ENCODE assay signal across 23 cellular contexts in genomic region chr12:80325167-80325959, GRCh38.
DNase-seq lines count a peak whose midpoint lies in the region; ATAC-seq and TF ChIP-seq lines count a peak whose summit lies in the region.
"Had no signal": no experiment of that assay in that cellular context is flagged by ENCODE, and none has a peak within 500 bp of the region (broad histone marks: within the 10 kb centered on the region; RNA-seq: fewer than 3 reads in every experiment).

No MANE protein-coding gene starts in this region.

- no peak overlapping the region for H2BK15ac ChIP-seq in H9 (ENCODE audit: low read depth, low read length)

- peak overlapping the region; percentile 14; the same call in 1 of the 2 replicates for H3K27ac ChIP-seq in 22Rv1
- no peak overlapping the region for H3K27ac ChIP-seq in H9 (ENCODE audit: insufficient read length, low read depth, low read length)
- H3K27ac ChIP-seq: KMS-11, Peyer's patch, spleen, upper lobe of right lung had no signal

- H3K27ac Mint-ChIP-seq in H9, result peak overlapping the region in 1 of 3 experiments; percentile 60; a peak in 2 of 7 replicates
- H3K27ac Mint-ChIP-seq: activated naive CD8-positive, alpha-beta T cell treated with anti-CD3 and anti-CD28 coated beads, Interleukin-2, amount 50 U/mL, for 24 hours; CD4-positive, CD25-positive, alpha-beta regulatory T cell; immature natural killer cell had no signal

- no peak overlapping the region for H2BK20ac ChIP-seq in H9 (ENCODE audit: low read depth, low read length, poor library complexity, severe bottlenecking)

- no peak overlapping the region for H3K4me2 ChIP-seq in H9 (ENCODE audit: insufficient read depth, insufficient read length, low read length)
- H3K4me2 ChIP-seq: KMS-11 had no signal

- H4K8ac ChIP-seq in H9 (replicated peaks; ENCODE audit: insufficient read length, low read depth, low read length), result no peak overlapping the region

- H3K14ac ChIP-seq in H9 (ENCODE audit: insufficient read depth, low read length), result no peak overlapping the region

- no peak overlapping the region for H3K4me3 ChIP-seq in cardiac fibroblast (replicated peaks in 1 of 2; ENCODE audit: low read depth in 2 of 2, low read length in 2 of 2)
- H3K4me3 ChIP-seq: lung, Peyer's patch, spleen, upper lobe of right lung had no signal

- H3K4ac ChIP-seq in H9 (ENCODE audit: low read depth, low read length), result no peak overlapping the region

- no peaks in the 10 kb centered on the region for H3K36me3 Mint-ChIP-seq in H9 (ENCODE audit: insufficient read depth in 1 of 3, low read depth in 3 of 3)
- H3K36me3 Mint-ChIP-seq: CD4-positive, CD25-positive, alpha-beta regulatory T cell; immature natural killer cell had no signal

- no peak overlapping the region for H2AFZ ChIP-seq in H9 (ENCODE audit: low read length)

- no peak overlapping the region for H2BK120ac ChIP-seq in H9 (ENCODE audit: low read depth, low read length, poor library complexity, severe bottlenecking)

- no peaks in the 10 kb centered on the region for H3K23me2 ChIP-seq in H9 (ENCODE audit: insufficient read length, low read depth, low read length, poor library complexity, severe bottlenecking)

- H3T11ph ChIP-seq in H9 (ENCODE audit: low read length), result no peak overlapping the region

- TF ChIP-seq CTCF in 22Rv1 (IDR thresholded peaks at IDR 0.05) (no peak; the same call in 1 of the 2 replicates), H9 (conservative IDR thresholded peaks at IDR 0.05) (no peak), cardiac fibroblast (IDR thresholded peaks at IDR 0.05; ENCODE audit: low read depth, low read length) (no peak)

- DNase-seq in H9 (peak; percentile 40), cardiac fibroblast (ENCODE audit: low read depth in 2 of 2) (peak; percentile 5 to 12), left kidney (ENCODE audit: low read depth, low spot score) (peak; percentile 15), globus pallidus (ENCODE audit: low spot score) (no peak), Kasumi-1 (lab: John Stamatoyannopoulos, UW) (no peak)
- no peak for DNase-seq in activated T-cell treated with anti-CD3 and anti-CD28 coated beads, Interleukin-2, amount 50 U/mL, for 48 hours
- DNase-seq: ACHN; activated naive CD8-positive, alpha-beta T cell treated with anti-CD3 and anti-CD28 coated beads, Interleukin-2, amount 50 U/mL, for 24 hours; CD4-positive, CD25-positive, alpha-beta regulatory T cell; DMS53; erythroblast; immature natural killer cell; NCI-H1105; NCI-H2081; NCI-H446 treated with DMSO at 0.1 percent for 48 hours; Peyer's patch; posterior cingulate gyrus; spleen; upper lobe of right lung had no signal

- no peak for ATAC-seq in GM19463 (IDR thresholded peaks at IDR 0.05; ENCODE audit: unreplicated experiment)
- ATAC-seq: activated naive CD8-positive, alpha-beta T cell treated with anti-CD3 and anti-CD28 coated beads, Interleukin-2, amount 50 U/mL, for 24 hours; upper lobe of right lung had no signal

- H2AK5ac ChIP-seq in H9 (ENCODE audit: insufficient read length, low read length), result no peak overlapping the region

- no peaks in the 10 kb centered on the region for H3K79me1 ChIP-seq in H9 (ENCODE audit: insufficient read depth, low read depth, low read length, poor library complexity, severe bottlenecking)

- WGBS in H9 (ENCODE audit: extremely low coverage, insufficient read length, low lambda C conversion rate), result no CpG with 5 or more reads among the region's 4 CpGs

- no peaks in the 10 kb centered on the region for H3K27me3 ChIP-seq in H9 (ENCODE audit: insufficient read depth, low read length)
- H3K27me3 ChIP-seq: Peyer's patch, spleen, upper lobe of right lung had no signal

- no peaks in the 10 kb centered on the region for H3K27me3 Mint-ChIP-seq in H9 (ENCODE audit: low read depth)
- H3K27me3 Mint-ChIP-seq: CD4-positive, CD25-positive, alpha-beta regulatory T cell had no signal

- H3K4me1 ChIP-seq in H9 (ENCODE audit: insufficient read depth, low read length), result peaks cover 4% of the 10 kb centered on the region; the same call in 1 of the 2 replicates
- H3K4me1 ChIP-seq: Peyer's patch, spleen, upper lobe of right lung had no signal

- H3K4me1 Mint-ChIP-seq in H9, result peaks cover 20 to 28% of the 10 kb centered on the region in 2 experiments
- H3K4me1 Mint-ChIP-seq: activated naive CD8-positive, alpha-beta T cell treated with anti-CD3 and anti-CD28 coated beads, Interleukin-2, amount 50 U/mL, for 24 hours; immature natural killer cell had no signal

- H3K23ac ChIP-seq in H9 (ENCODE audit: insufficient read length, low read depth, low read length), result no peak overlapping the region

- no peaks in the 10 kb centered on the region for H3K9me3 ChIP-seq in H9 (ENCODE audit: control insufficient read depth, low read depth, low read length)
- H3K9me3 ChIP-seq: Peyer's patch, spleen, upper lobe of right lung had no signal

- no peak overlapping the region for H4K5ac ChIP-seq in H9 (ENCODE audit: insufficient read length, low read depth, low read length)

- no peaks in the 10 kb centered on the region for H4K20me1 ChIP-seq in H9 (ENCODE audit: control insufficient read depth, insufficient read depth, insufficient read length)

- no peak overlapping the region for H3K56ac ChIP-seq in H9 (ENCODE audit: insufficient read length, low read depth, low read length)

- H3K18ac ChIP-seq in H9 (ENCODE audit: insufficient read length, low read depth, low read length), result no peak overlapping the region

- H3K9ac ChIP-seq in H9 (ENCODE audit: extremely low read depth, insufficient read length, low read length), result no peak overlapping the region
- H3K9ac ChIP-seq: KMS-11 had no signal

- H3K4me3 Mint-ChIP-seq in H9, result no peak overlapping the region
- H3K4me3 Mint-ChIP-seq: activated naive CD8-positive, alpha-beta T cell treated with anti-CD3 and anti-CD28 coated beads, Interleukin-2, amount 50 U/mL, for 24 hours; CD4-positive, CD25-positive, alpha-beta regulatory T cell; immature natural killer cell had no signal

- H3K79me2 ChIP-seq in H9 (ENCODE audit: insufficient read depth, low read length), result no peaks in the 10 kb centered on the region

- H3K9me3 Mint-ChIP-seq in H9, result no peaks in the 10 kb centered on the region
- H3K9me3 Mint-ChIP-seq: activated naive CD8-positive, alpha-beta T cell treated with anti-CD3 and anti-CD28 coated beads, Interleukin-2, amount 50 U/mL, for 24 hours had no signal

- no peak overlapping the region for H2BK12ac ChIP-seq in H9 (ENCODE audit: insufficient read length, low read depth, low read length)

- no peak overlapping the region for H2BK5ac ChIP-seq in H9 (ENCODE audit: insufficient read length, low read length)

- H4K91ac ChIP-seq in H9 (ENCODE audit: insufficient read length, low read depth, low read length), result no peak overlapping the region

Comparison
In these comparisons a context has a peak if more than half of its experiments do, and no peak if none do; other contexts are left out.
1. DNase-seq: peak in H9 (single experiment), cardiac fibroblast (2 of 2) and left kidney (single experiment); none in globus pallidus (single experiment), activated T-cell treated with anti-CD3 and anti-CD28 coated beads, Interleukin-2, amount 50 U/mL, for 48 hours (0 of 2) and Kasumi-1 (0 of 2).